8 cellular contexts compared by ENCODE assay signal in the genomic region with DNA sequence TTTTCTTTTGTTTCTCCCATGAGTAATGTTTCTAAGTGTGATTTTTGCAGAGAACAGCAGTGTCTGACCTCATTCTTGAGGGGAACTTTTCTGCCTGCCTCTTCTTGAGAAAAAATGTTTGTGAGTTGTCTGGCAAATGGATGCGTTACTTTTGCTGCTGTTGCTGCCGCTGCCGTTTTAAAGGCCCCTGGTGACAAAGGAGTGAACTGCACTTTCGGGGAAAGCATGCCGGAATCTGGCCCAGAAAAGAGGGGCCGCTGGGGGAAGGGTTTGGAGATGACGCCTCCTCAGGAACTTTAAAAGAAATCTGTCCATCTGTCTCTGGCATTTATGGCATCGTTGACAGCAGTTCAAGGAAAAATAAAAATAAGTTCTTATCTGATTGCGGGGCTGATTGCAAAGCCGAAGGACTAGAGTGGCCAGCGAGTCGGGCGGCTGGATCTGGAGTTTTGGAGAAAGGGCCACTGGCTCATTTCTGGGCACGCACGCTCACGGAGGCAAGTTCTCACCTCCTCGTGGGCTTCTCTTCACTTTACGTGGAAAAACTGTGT. TPM values are rescaled to one million over a fixed set of nuclear protein-coding genes. Genes with fewer than 3 reads are reported as not detected.
DNase-seq lines count a peak whose midpoint lies in the region; ATAC-seq and TF ChIP-seq lines count a peak whose summit lies in the region.

No MANE protein-coding gene starts in this region.

- DNase-seq in activated effector memory CD4-positive, alpha-beta T cell treated with anti-CD3 and anti-CD28 coated beads, Interleukin-2, amount 50 U/mL, for 16 hours = peak; percentile 78
- DNase-seq in activated effector memory CD4-positive, alpha-beta T cell treated with Interleukin-2 at 50 U/mL for 16 hours = no peak
- DNase-seq in T follicular helper cell (ENCODE audit: low read depth) (peak; percentile 10), choroid plexus epithelial cell (ENCODE audit: low read depth) (peak; percentile 90), NCI-H1092 (lab: John Stamatoyannopoulos, UW) (no peak), NCI-H2107 (lab: John Stamatoyannopoulos, UW) (no peak)

- H3K4me1 ChIP-seq in mesodermal cell (ENCODE audit: control insufficient read depth, insufficient read depth, low read length, poor library complexity, severe bottlenecking) = peaks cover 59% of the 10 kb centered on the region

- H3K4me3 ChIP-seq in choroid plexus epithelial cell (ENCODE audit: low read depth, low read length) (no peak overlapping the region), mesodermal cell (ENCODE audit: extremely low read depth, insufficient read depth, low read length, poor library complexity, severe bottlenecking) (no peak overlapping the region)

- peak overlapping the region; percentile 55 for H3K27ac ChIP-seq in mesodermal cell (ENCODE audit: low read depth, low read length, severe bottlenecking)

- peak; percentile 85 for TF ChIP-seq CTCF in choroid plexus epithelial cell (conservative IDR thresholded peaks at IDR 0.05; ENCODE audit: low read depth, low read length)

- no peaks in the 10 kb centered on the region for H3K36me3 ChIP-seq in mesodermal cell (ENCODE audit: control insufficient read depth, insufficient read depth, low read length)

- no peaks in the 10 kb centered on the region for H3K9me3 ChIP-seq in mesodermal cell (ENCODE audit: control insufficient read depth, low read length)

- WGBS in mesodermal cell (ENCODE audit: insufficient coverage in 2 of 2), 2 experiments = 54 to 58% methylated on average over 14 to 17 of the region's 18 CpGs

- ATAC-seq in GM18868 (IDR thresholded peaks at IDR 0.05; ENCODE audit: unreplicated experiment) = no peak

RNA-seq across cellular contexts. Expression of gene ZBTB16, which starts 16.5 kb away (rescaled TPM):
- 2.5 TPM for polyA plus RNA-seq in mesodermal cell (2013, experiment 1 of 2)
- 2.2 TPM for polyA plus RNA-seq in mesodermal cell (2013, experiment 2 of 2)

Comparison
In these comparisons a context has a peak if more than half of its experiments do, and no peak if none do; other contexts are left out.
1. DNase-seq: peak in activated effector memory CD4-positive, alpha-beta T cell treated with anti-CD3 and anti-CD28 coated beads, Interleukin-2, amount 50 U/mL, for 16 hours (single experiment), T follicular helper cell (single experiment) and choroid plexus epithelial cell (single experiment); none in activated effector memory CD4-positive, alpha-beta T cell treated with Interleukin-2 at 50 U/mL for 16 hours (single experiment), NCI-H1092 (single experiment) and NCI-H2107 (single experiment).